1 cellular context compared by ENCODE assay signal in the genomic region with DNA sequence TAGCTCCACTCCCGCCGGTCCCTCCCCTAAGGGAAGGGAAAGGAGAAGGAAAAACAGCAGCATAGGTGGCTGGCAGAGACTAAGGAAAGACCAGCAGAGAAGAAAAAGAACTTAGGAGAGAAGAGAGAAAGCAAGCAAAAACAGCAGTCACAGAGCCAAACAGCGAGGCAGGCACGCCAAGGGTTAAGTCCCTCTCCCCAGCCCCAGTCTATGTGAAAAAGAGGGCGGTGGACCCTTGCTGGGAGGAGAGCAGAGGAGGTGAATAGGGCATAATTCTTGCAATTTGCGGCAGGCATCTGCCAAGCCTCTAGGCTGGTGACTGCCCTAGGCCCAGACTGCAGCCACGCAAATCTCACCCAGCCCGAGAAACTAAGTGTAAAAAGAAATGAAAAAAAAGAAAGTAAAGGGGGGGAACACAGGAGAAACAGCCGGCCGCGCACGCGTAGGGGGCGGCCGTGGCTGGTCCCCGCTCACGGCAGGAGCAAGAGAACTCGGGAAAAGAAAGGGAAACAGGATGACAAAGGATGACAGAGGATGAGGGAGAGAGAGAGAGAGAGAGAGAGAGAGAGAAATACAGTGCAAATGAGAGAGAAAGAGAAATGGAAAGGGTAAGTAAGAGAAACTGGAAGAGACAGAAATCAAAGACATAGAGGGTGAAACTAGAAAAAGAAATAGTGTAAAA.
TF ChIP-seq lines count a peak whose summit lies in the region.

No MANE protein-coding gene starts in this region.

TF ChIP-seq in GM23338, 12 proteins besides CTCF, POLR2A, EP300 and RAD21 (continued from another document):
- TF ChIP-seq, protein P1, sequence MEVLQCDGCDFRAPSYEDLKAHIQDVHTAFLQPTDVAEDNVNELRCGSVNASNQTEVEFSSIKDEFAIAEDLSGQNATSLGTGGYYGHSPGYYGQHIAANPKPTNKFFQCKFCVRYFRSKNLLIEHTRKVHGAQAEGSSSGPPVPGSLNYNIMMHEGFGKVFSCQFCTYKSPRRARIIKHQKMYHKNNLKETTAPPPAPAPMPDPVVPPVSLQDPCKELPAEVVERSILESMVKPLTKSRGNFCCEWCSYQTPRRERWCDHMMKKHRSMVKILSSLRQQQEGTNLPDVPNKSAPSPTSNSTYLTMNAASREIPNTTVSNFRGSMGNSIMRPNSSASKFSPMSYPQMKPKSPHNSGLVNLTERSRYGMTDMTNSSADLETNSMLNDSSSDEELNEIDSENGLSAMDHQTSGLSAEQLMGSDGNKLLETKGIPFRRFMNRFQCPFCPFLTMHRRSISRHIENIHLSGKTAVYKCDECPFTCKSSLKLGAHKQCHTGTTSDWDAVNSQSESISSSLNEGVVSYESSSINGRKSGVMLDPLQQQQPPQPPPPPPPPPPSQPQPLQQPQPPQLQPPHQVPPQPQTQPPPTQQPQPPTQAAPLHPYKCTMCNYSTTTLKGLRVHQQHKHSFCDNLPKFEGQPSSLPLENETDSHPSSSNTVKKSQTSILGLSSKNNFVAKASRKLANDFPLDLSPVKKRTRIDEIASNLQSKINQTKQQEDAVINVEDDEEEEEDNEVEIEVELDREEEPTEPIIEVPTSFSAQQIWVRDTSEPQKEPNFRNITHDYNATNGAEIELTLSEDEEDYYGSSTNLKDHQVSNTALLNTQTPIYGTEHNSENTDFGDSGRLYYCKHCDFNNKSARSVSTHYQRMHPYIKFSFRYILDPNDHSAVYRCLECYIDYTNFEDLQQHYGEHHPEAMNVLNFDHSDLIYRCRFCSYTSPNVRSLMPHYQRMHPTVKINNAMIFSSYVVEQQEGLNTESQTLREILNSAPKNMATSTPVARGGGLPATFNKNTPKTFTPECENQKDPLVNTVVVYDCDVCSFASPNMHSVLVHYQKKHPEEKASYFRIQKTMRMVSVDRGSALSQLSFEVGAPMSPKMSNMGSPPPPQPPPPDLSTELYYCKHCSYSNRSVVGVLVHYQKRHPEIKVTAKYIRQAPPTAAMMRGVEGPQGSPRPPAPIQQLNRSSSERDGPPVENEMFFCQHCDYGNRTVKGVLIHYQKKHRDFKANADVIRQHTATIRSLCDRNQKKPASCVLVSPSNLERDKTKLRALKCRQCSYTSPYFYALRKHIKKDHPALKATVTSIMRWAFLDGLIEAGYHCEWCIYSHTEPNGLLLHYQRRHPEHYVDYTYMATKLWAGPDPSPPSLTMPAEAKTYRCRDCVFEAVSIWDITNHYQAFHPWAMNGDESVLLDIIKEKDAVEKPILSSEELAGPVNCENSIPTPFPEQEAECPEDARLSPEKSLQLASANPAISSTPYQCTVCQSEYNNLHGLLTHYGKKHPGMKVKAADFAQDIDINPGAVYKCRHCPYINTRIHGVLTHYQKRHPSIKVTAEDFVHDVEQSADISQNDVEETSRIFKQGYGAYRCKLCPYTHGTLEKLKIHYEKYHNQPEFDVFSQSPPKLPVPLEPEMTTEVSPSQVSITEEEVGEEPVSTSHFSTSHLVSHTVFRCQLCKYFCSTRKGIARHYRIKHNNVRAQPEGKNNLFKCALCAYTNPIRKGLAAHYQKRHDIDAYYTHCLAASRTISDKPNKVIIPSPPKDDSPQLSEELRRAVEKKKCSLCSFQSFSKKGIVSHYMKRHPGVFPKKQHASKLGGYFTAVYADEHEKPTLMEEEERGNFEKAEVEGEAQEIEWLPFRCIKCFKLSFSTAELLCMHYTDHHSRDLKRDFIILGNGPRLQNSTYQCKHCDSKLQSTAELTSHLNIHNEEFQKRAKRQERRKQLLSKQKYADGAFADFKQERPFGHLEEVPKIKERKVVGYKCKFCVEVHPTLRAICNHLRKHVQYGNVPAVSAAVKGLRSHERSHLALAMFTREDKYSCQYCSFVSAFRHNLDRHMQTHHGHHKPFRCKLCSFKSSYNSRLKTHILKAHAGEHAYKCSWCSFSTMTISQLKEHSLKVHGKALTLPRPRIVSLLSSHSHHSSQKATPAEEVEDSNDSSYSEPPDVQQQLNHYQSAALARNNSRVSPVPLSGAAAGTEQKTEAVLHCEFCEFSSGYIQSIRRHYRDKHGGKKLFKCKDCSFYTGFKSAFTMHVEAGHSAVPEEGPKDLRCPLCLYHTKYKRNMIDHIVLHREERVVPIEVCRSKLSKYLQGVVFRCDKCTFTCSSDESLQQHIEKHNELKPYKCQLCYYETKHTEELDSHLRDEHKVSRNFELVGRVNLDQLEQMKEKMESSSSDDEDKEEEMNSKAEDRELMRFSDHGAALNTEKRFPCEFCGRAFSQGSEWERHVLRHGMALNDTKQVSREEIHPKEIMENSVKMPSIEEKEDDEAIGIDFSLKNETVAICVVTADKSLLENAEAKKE (CRISPR knock-in tag; IDR thresholded peaks at IDR 0.05): no peak
